In genomic region chr4:4853371-4853823, GRCh38 we compare ENCODE assay signal across 8 cellular contexts. TPM values are rescaled to one million over a fixed set of nuclear protein-coding genes. Genes with fewer than 3 reads are reported as not detected.
A peak's percentile ranks its signal among the peaks of the same experiment; 100 is the strongest.
DNase-seq lines count a peak whose midpoint lies in the region; ATAC-seq, FAIRE-seq and TF ChIP-seq lines count a peak whose summit lies in the region.

No MANE protein-coding gene starts in this region.

- H3K4me1 Mint-ChIP-seq in chondrocyte (ENCODE audit: low read depth) = peaks cover 31% of the 10 kb centered on the region
- H3K4me1 Mint-ChIP-seq in osteocyte (ENCODE audit: unreplicated experiment) = peaks cover 27% of the 10 kb centered on the region

- no peaks in the 10 kb centered on the region for H3K9me3 ChIP-seq in ES-I3 (ENCODE audit: control insufficient read depth, insufficient read depth, low read length)

- H3K36me3 ChIP-seq in ES-I3 (ENCODE audit: insufficient read depth, low read length) = no peaks in the 10 kb centered on the region

- peak overlapping the region; percentile 96 for H3K27ac Mint-ChIP-seq in chondrocyte (ENCODE audit: unreplicated experiment)
- H3K27ac Mint-ChIP-seq in osteocyte (ENCODE audit: unreplicated experiment) = no peak overlapping the region

- DNase-seq in chondrocyte (ENCODE audit: low spot score) (peak; percentile 53), osteocyte (ENCODE audit: extremely low spot score, unreplicated experiment) (no peak), NCI-H2227 treated with DMSO at 0.1 percent for 48 hours (lab: John Stamatoyannopoulos, UW) (no peak), D721Med (ENCODE audit: insufficient read length, low spot score) (no peak), NCI-H1930 (lab: John Stamatoyannopoulos, UW) (no peak), DMS 273 (lab: John Stamatoyannopoulos, UW; ENCODE audit: unreplicated experiment) (no peak)

- peak; percentile 11 for ATAC-seq in HG02870 (IDR thresholded peaks at IDR 0.05; ENCODE audit: unreplicated experiment)

- H3K4me1 ChIP-seq in ES-I3 (ENCODE audit: insufficient read depth, low read length) = peaks cover 4% of the 10 kb centered on the region; the same call in 1 of the 2 replicates

- peaks cover 2% of the 10 kb centered on the region for H3K36me3 Mint-ChIP-seq in chondrocyte (ENCODE audit: low read depth)
- no peaks in the 10 kb centered on the region for H3K36me3 Mint-ChIP-seq in osteocyte (ENCODE audit: unreplicated experiment)

- H3K9me3 Mint-ChIP-seq in chondrocyte (ENCODE audit: low read depth) (no peaks in the 10 kb centered on the region), osteocyte (ENCODE audit: unreplicated experiment) (no peaks in the 10 kb centered on the region)

- TF ChIP-seq CTCF in chondrocyte (IDR thresholded peaks at IDR 0.05) (no peak), osteocyte (IDR thresholded peaks at IDR 0.05) (no peak), D721Med (IDR thresholded peaks at IDR 0.05; ENCODE audit: insufficient read depth, missing control alignments) (no peak)

- H3K4me3 Mint-ChIP-seq in chondrocyte (ENCODE audit: unreplicated experiment) (peak overlapping the region; percentile 87), osteocyte (ENCODE audit: unreplicated experiment) (peak overlapping the region; percentile 74)

- H3K27me3 Mint-ChIP-seq in chondrocyte (ENCODE audit: low read depth) (peaks cover 32% of the 10 kb centered on the region), osteocyte (ENCODE audit: unreplicated experiment) (peaks cover 46% of the 10 kb centered on the region)

- no peak for FAIRE-seq in D721Med (lab: Jason Lieb, UNC)

- peak overlapping the region; percentile 31; the same call in 1 of the 2 replicates for H3K9ac ChIP-seq in ES-I3 (ENCODE audit: low read depth, low read length)

RNA-seq across cellular contexts. Expression of gene MSX1, which starts 6.1 kb away (rescaled TPM):
- total RNA-seq in chondrocyte (4.4 to 4.8 TPM (median 4.4 TPM) in 3 replicates), osteocyte (2.2 and 3.5 TPM in 2 replicates)
